8 cellular contexts compared by ENCODE assay signal in the genomic region with DNA sequence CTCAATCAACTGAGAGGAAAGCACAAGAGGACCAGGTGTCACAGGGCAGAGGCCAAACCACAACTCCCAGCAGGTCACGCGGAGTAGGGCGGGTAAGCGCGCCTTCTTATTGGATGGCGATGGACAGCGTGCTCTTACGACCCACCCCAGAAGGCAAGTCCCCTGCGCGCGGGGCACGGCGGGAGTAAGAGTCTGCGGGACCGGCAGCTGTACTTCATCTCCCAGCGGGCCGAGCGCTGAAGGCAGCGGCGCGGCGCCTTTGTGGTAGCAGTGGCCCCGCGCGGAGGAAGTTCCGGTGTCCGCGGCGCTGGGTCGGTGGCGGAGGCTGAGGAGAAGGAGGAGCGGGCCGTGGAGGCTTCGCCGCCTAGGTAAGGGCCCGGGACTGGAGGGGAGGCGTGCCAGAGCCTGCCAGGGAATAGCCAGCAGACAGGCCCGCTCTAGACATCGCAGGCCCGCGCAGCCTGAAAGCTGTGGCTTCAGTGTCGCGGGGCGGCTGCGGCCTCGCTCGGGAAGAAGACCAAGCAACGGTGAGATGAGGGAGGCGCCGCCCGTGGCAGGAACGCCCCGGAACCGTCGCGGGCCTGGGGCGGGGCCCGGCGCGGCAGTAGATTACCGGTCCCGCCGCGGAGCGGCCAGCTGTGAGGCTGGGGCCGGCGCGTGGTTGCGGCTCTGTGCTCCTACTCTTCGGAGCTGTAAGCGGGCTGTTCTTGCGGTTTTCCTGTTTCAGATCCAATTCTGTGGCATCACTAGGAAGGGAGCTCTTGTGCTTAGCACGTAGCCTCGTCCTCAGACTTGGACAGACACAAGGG.
DNase-seq lines count a peak whose midpoint lies in the region; ATAC-seq, FAIRE-seq and TF ChIP-seq lines count a peak whose summit lies in the region.

A gene with protein sequence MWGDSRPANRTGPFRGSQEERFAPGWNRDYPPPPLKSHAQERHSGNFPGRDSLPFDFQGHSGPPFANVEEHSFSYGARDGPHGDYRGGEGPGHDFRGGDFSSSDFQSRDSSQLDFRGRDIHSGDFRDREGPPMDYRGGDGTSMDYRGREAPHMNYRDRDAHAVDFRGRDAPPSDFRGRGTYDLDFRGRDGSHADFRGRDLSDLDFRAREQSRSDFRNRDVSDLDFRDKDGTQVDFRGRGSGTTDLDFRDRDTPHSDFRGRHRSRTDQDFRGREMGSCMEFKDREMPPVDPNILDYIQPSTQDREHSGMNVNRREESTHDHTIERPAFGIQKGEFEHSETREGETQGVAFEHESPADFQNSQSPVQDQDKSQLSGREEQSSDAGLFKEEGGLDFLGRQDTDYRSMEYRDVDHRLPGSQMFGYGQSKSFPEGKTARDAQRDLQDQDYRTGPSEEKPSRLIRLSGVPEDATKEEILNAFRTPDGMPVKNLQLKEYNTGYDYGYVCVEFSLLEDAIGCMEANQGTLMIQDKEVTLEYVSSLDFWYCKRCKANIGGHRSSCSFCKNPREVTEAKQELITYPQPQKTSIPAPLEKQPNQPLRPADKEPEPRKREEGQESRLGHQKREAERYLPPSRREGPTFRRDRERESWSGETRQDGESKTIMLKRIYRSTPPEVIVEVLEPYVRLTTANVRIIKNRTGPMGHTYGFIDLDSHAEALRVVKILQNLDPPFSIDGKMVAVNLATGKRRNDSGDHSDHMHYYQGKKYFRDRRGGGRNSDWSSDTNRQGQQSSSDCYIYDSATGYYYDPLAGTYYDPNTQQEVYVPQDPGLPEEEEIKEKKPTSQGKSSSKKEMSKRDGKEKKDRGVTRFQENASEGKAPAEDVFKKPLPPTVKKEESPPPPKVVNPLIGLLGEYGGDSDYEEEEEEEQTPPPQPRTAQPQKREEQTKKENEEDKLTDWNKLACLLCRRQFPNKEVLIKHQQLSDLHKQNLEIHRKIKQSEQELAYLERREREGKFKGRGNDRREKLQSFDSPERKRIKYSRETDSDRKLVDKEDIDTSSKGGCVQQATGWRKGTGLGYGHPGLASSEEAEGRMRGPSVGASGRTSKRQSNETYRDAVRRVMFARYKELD (plus strand): TSS at position 293 of the 809 bp plus-strand sequence. CDS start 22,492 bp downstream, outside the sequence.

- DNase-seq in AG09319 (ENCODE audit: extremely low read depth, low read depth) (peak; percentile 94), NCI-H446 treated with DMSO at 0.1 percent for 48 hours (lab: John Stamatoyannopoulos, UW) (peak; percentile 91), cerebellar cortex (ENCODE audit: low spot score) (peak; percentile 99)
- DNase-seq in stimulated activated CD4-positive, alpha-beta T cell treated with anti-CD3 and anti-CD28 coated beads, Interleukin-12 subunit alpha, Interleukin-12 subunit beta, amount 100 ng/mL, for 4 hours, result peak; percentile 93

- no peak; the same call in 1 of the 2 replicates for TF ChIP-seq CTCF in AG09319 (IDR thresholded peaks at IDR 0.05; ENCODE audit: low read depth, low read length)

- ATAC-seq in GM19035 (IDR thresholded peaks at IDR 0.05; ENCODE audit: unreplicated experiment) (peak; percentile 88), HG03354 (IDR thresholded peaks at IDR 0.05; ENCODE audit: poor library complexity, severe bottlenecking, unreplicated experiment) (peak; percentile 94)
- peak; percentile 98 to 99 for ATAC-seq in activated CD4-positive, CD25-positive, alpha-beta regulatory T cell treated with anti-CD3 and anti-CD28 coated beads, Interleukin-2, amount 50 U/mL, for 24 hours

- peak; percentile 27 for FAIRE-seq in islet of Langerhans (lab: Jason Lieb, UNC)

Comparison
In these comparisons a context has a peak if more than half of its experiments do, and no peak if none do; other contexts are left out.
1. Peak in every context shown above with its lines: DNase-seq and ATAC-seq.